Comparison of ENCODE assay signal across 1 cellular context in the genomic region with DNA sequence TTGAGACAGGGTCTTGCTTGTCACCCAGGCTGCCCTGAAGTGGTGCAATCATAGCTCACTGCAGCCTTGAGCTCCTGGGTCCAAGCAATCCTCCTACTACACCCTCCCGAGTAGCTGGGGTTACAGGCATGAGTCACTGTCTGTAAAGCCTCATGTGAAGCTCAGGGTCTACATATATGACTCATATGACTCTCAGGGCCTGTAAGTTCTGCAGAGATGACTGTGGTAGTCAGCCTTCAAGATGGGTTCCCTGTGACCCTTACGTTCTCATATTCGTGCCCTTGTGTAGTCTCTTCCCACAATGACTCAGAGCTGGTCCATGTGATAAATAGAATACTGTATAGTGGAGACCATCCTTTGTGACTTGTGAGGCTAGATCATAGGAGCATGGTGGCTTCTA.
A peak's percentile ranks its signal among the peaks of the same experiment; 100 is the strongest.
TF ChIP-seq lines count a peak whose summit lies in the region.

No MANE protein-coding gene starts in this region.

TF ChIP-seq in GM12878, 131 proteins besides CTCF, POLR2A, EP300 and RAD21 (continued from another document):
- TF ChIP-seq ATF2 (IDR thresholded peaks at IDR 0.05; ENCODE audit: low read length): peak; percentile 76
- TF ChIP-seq NFIC (IDR thresholded peaks at IDR 0.05; ENCODE audit: low read depth, low read length): 0 out of 2 replicates have a peak, but pooled peaks have one; percentile 41
- TF ChIP-seq BHLHE40 (IDR thresholded peaks at IDR 0.05; ENCODE audit: borderline replicate concordance in 1 of 2, low read depth in 2 of 2, low read length in 1 of 2): peak in 1 of 2 experiments; percentile 67; a peak in 1 of 4 replicates
- peak; percentile 24; the same call in 1 of the 2 replicates for TF ChIP-seq CBFB (IDR thresholded peaks at IDR 0.05; ENCODE audit: low read depth)
- TF ChIP-seq SMAD5 (IDR thresholded peaks at IDR 0.05; ENCODE audit: low read depth): 0 out of 2 replicates have a peak, but pooled peaks have one; percentile 44
- TF ChIP-seq EED (IDR thresholded peaks at IDR 0.05; ENCODE audit: low read depth): peak; percentile 50; the same call in 1 of the 2 replicates
- TF ChIP-seq ATF7 (IDR thresholded peaks at IDR 0.05; ENCODE audit: low read depth): peak; percentile 75
- TF ChIP-seq, protein P1, sequence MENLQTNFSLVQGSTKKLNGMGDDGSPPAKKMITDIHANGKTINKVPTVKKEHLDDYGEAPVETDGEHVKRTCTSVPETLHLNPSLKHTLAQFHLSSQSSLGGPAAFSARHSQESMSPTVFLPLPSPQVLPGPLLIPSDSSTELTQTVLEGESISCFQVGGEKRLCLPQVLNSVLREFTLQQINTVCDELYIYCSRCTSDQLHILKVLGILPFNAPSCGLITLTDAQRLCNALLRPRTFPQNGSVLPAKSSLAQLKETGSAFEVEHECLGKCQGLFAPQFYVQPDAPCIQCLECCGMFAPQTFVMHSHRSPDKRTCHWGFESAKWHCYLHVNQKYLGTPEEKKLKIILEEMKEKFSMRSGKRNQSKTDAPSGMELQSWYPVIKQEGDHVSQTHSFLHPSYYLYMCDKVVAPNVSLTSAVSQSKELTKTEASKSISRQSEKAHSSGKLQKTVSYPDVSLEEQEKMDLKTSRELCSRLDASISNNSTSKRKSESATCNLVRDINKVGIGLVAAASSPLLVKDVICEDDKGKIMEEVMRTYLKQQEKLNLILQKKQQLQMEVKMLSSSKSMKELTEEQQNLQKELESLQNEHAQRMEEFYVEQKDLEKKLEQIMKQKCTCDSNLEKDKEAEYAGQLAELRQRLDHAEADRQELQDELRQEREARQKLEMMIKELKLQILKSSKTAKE (IDR thresholded peaks at IDR 0.05; ENCODE audit: low read depth, poor library complexity, severe bottlenecking): peak; percentile 87
- peak; percentile 78; the same call in 1 of the 2 replicates for TF ChIP-seq ZBED1 (IDR thresholded peaks at IDR 0.05; ENCODE audit: borderline replicate concordance)
- peak; percentile 87 for TF ChIP-seq JUNB (IDR thresholded peaks at IDR 0.05)
- peak in 1 of 2 experiments; percentile 42; a peak in 1 of 4 replicates for TF ChIP-seq IKZF2 (IDR thresholded peaks at IDR 0.05)
- peak; percentile 41; the same call in 1 of the 2 replicates for TF ChIP-seq DPF2 (IDR thresholded peaks at IDR 0.05)
- TF ChIP-seq BACH1 (IDR thresholded peaks at IDR 0.05; ENCODE audit: borderline replicate concordance): peak; percentile 81; the same call in 1 of the 2 replicates
- peak; percentile 57 for TF ChIP-seq MEF2B (IDR thresholded peaks at IDR 0.05; ENCODE audit: partially characterized antibody, poor library complexity, severe bottlenecking)
- TF ChIP-seq PAX5 (IDR thresholded peaks at IDR 0.05; ENCODE audit: borderline replicate concordance, low read depth, low read length): peak; percentile 21; the same call in 1 of the 2 replicates
- TF ChIP-seq CREM (IDR thresholded peaks at IDR 0.05; ENCODE audit: low read depth): peak; percentile 30
- peak; percentile 13; the same call in 1 of the 2 replicates for TF ChIP-seq PML (IDR thresholded peaks at IDR 0.05; ENCODE audit: low read length)
- TF ChIP-seq BCL11A (IDR thresholded peaks at IDR 0.05; ENCODE audit: low read depth, low read length): 0 out of 2 replicates have a peak, but pooled peaks have one; percentile 27
- TF ChIP-seq IRF4 (IDR thresholded peaks at IDR 0.05; ENCODE audit: low read depth, low read length): peak; percentile 58; the same call in 1 of the 2 replicates
- TF ChIP-seq NBN (IDR thresholded peaks at IDR 0.05): 0 out of 2 replicates have a peak, but pooled peaks have one; percentile 33
- peak; percentile 55 for TF ChIP-seq RUNX3 (IDR thresholded peaks at IDR 0.05; ENCODE audit: low read length)
- TF ChIP-seq, protein P2, sequence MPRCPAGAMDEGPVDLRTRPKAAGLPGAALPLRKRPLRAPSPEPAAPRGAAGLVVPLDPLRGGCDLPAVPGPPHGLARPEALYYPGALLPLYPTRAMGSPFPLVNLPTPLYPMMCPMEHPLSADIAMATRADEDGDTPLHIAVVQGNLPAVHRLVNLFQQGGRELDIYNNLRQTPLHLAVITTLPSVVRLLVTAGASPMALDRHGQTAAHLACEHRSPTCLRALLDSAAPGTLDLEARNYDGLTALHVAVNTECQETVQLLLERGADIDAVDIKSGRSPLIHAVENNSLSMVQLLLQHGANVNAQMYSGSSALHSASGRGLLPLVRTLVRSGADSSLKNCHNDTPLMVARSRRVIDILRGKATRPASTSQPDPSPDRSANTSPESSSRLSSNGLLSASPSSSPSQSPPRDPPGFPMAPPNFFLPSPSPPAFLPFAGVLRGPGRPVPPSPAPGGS (IDR thresholded peaks at IDR 0.05; ENCODE audit: borderline replicate concordance, insufficient read depth, low read depth, low read length, poor library complexity, severe bottlenecking): peak; percentile 91
